6 cellular contexts compared by ENCODE assay signal in the genomic region with DNA sequence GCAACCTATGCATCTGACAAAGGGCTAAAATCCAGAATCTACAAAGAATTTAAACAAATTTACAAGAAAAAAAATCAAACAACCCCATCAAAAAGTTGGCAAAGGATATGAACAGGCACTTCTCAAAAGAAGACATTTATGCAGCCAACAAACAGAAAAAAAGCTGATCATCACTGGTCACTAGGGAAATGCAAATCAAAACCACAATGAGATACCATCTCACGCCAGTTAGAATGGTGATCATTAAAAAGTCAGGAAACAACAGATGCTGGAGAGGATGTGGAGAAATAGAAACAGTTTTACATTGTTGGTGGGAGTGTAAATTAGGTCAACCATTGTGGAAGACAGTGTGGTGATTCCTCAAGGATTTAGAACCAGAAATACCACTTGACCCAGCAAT.
DNase-seq lines count a peak whose midpoint lies in the region; ATAC-seq, FAIRE-seq and TF ChIP-seq lines count a peak whose summit lies in the region.
"Not testable (repeated sequence)": the region's sequence is repeated elsewhere in the genome, so short reads cannot be mapped to it uniquely, and the experiment has no call there.

No MANE protein-coding gene starts in this region.

- TF ChIP-seq POLR2A in GM12878 (IDR thresholded peaks at IDR 0.05; ENCODE audit: low read depth, low read length): not testable (repeated sequence)

- ATAC-seq in GM12878: not testable (repeated sequence)

- POLR2A ChIA-PET in GM12878 (lab: Charles Lee): not testable (repeated sequence)

- not testable (repeated sequence) for FAIRE-seq in GM12878 (lab: Jason Lieb, UNC)

- H3K27me3 ChIP-seq in Loucy (ENCODE audit: insufficient read depth, low read length, poor library complexity, severe bottlenecking); GM12878 (replicated peaks in 1 of 2; ENCODE audit: control insufficient read depth in 2 of 2, insufficient read depth in 2 of 2, low read length in 1 of 2): not testable (repeated sequence)

- 0% methylated on average over 1 of the region's 1 CpG for WGBS in GM12878 (ENCODE audit: insufficient coverage, insufficient replicate concordance, low lambda C conversion rate, missing lambda C conversion rate)

- not testable (repeated sequence) for H3K36me3 ChIP-seq in Loucy (ENCODE audit: insufficient read depth, low read length); GM12878 (ENCODE audit: control insufficient read depth in 2 of 2, insufficient read depth in 2 of 2, low read length in 1 of 2)

- RAD21 ChIA-PET in GM12878 (lab: Charles Lee; ENCODE audit: unreplicated experiment): not testable (repeated sequence)

- BruUV-seq in GM12878 (replicated peaks; lab: Mats Ljungman, UMichigan): not testable (repeated sequence)

- not testable (repeated sequence) for TF ChIP-seq RAD21 in GM12878 (IDR thresholded peaks at IDR 0.05; ENCODE audit: insufficient read depth, low read depth, low read length)

- not testable (repeated sequence) for H3K9me3 Mint-ChIP-seq in stimulated activated naive CD8-positive, alpha-beta T cell treated with anti-CD3 and anti-CD28 coated beads, Interleukin-15, Interleukin-2, amounts not matched to agents 100 ng/mL and 50 ng/mL, for 24 hours

- peak overlapping the region; percentile 43 for H3K27ac Mint-ChIP-seq in stimulated activated naive CD8-positive, alpha-beta T cell treated with anti-CD3 and anti-CD28 coated beads, Interleukin-15, Interleukin-2, amounts not matched to agents 100 ng/mL and 50 ng/mL, for 24 hours

- TF ChIP-seq EP300 in GM12878 (IDR thresholded peaks at IDR 0.05; ENCODE audit: borderline replicate concordance in 1 of 2, control insufficient read depth in 1 of 2, low read depth in 2 of 2, low read length in 2 of 2): not testable (repeated sequence)

- H3K4me1 ChIP-seq in Loucy (ENCODE audit: insufficient read depth, low read length, poor library complexity, severe bottlenecking): peaks cover 79% of the 10 kb centered on the region
- not testable (repeated sequence) for H3K4me1 ChIP-seq in GM12878 (ENCODE audit: control insufficient read depth, insufficient read depth, low read length)

- H3K9me2 ChIP-seq in Loucy (replicated peaks; ENCODE audit: low read depth, low read length): not testable (repeated sequence)

- DNase-seq in AG10803 (ENCODE audit: low read depth): peak; percentile 60
- peak; percentile 24 for DNase-seq in GM04504 (ENCODE audit: low read depth)
- not testable (repeated sequence) for DNase-seq in GM12878 (ENCODE audit: low read depth, low spot score)
- DNase-seq in fibroblast of villous mesenchyme (ENCODE audit: low read depth): peak; percentile 13

- not testable (repeated sequence) for H3K4me3 ChIP-seq in AG10803 (ENCODE audit: low read length); Loucy (ENCODE audit: low read length, poor library complexity, severe bottlenecking); GM12878; fibroblast of villous mesenchyme (ENCODE audit: low read depth, low read length)

- not testable (repeated sequence) for TF ChIP-seq CTCF in AG10803 (conservative IDR thresholded peaks at IDR 0.05; ENCODE audit: low read length); Loucy (conservative IDR thresholded peaks at IDR 0.05; ENCODE audit: low read length); GM12878 (IDR thresholded peaks at IDR 0.05 in 2 of 3, conservative IDR thresholded peaks at IDR 0.05 in 1 of 3; ENCODE audit: control insufficient read depth in 2 of 3, extremely low read depth in 1 of 3, insufficient read depth in 1 of 3, low read depth in 3 of 3, low read length in 3 of 3); fibroblast of villous mesenchyme (IDR thresholded peaks at IDR 0.05; ENCODE audit: insufficient read depth, low read depth, low read length)

- not testable (repeated sequence) for H3K4me3 Mint-ChIP-seq in stimulated activated naive CD8-positive, alpha-beta T cell treated with anti-CD3 and anti-CD28 coated beads, Interleukin-15, Interleukin-2, amounts not matched to agents 100 ng/mL and 50 ng/mL, for 24 hours

- not testable (repeated sequence) for H3K27ac ChIP-seq in GM12878 (ENCODE audit: control insufficient read depth, insufficient read depth)

- H4K20me1 ChIP-seq in Loucy (ENCODE audit: insufficient read depth, low read length, poor library complexity, severe bottlenecking); GM12878 (ENCODE audit: control insufficient read depth, insufficient read depth): not testable (repeated sequence)

- intact Hi-C loops in GM12878 (cut with micrococcal nuclease; ENCODE audit: unreplicated experiment): not testable (repeated sequence)

- H3K4me2 ChIP-seq in Loucy (ENCODE audit: low read depth, low read length, poor library complexity, severe bottlenecking): peak overlapping the region; percentile 21
- H3K4me2 ChIP-seq in GM12878 (ENCODE audit: control insufficient read depth, insufficient read depth): not testable (repeated sequence)

- H3K79me2 ChIP-seq in Loucy (ENCODE audit: insufficient read depth, low read length); GM12878 (ENCODE audit: control insufficient read depth, insufficient read depth, low read length): not testable (repeated sequence)

- H3K27me3 Mint-ChIP-seq in stimulated activated naive CD8-positive, alpha-beta T cell treated with anti-CD3 and anti-CD28 coated beads, Interleukin-15, Interleukin-2, amounts not matched to agents 100 ng/mL and 50 ng/mL, for 24 hours: not testable (repeated sequence)

- not testable (repeated sequence) for H2AFZ ChIP-seq in Loucy (ENCODE audit: low read length); GM12878 (ENCODE audit: control insufficient read depth, low read depth, low read length)

- not testable (repeated sequence) for H3K36me3 Mint-ChIP-seq in stimulated activated naive CD8-positive, alpha-beta T cell treated with anti-CD3 and anti-CD28 coated beads, Interleukin-15, Interleukin-2, amounts not matched to agents 100 ng/mL and 50 ng/mL, for 24 hours (ENCODE audit: low read depth)

- not testable (repeated sequence) for H3F3A ChIP-seq in Loucy (ENCODE audit: low read depth)

- in situ Hi-C loops in GM12878 (cut with MboI): not testable (repeated sequence)

- not testable (repeated sequence) for H3K9me3 ChIP-seq in Loucy (ENCODE audit: insufficient read depth, low read depth, low read length); GM12878 (replicated peaks; ENCODE audit: control insufficient read depth, insufficient read depth, low read length)

- H3K4me1 Mint-ChIP-seq in stimulated activated naive CD8-positive, alpha-beta T cell treated with anti-CD3 and anti-CD28 coated beads, Interleukin-15, Interleukin-2, amounts not matched to agents 100 ng/mL and 50 ng/mL, for 24 hours (ENCODE audit: low read depth): not testable (repeated sequence)

- not testable (repeated sequence) for H3K9ac ChIP-seq in Loucy (ENCODE audit: low read depth, low read length, poor library complexity, severe bottlenecking); GM12878 (ENCODE audit: control insufficient read depth, insufficient read depth, low read length)

- SMC1A ChIA-PET in GM12878 (lab: Charles Lee; ENCODE audit: uncharacterized antibody, unreplicated experiment): not testable (repeated sequence)

- CTCF ChIA-PET in GM12878 (lab: Yijun Ruan, JAX): not testable (repeated sequence)

TF ChIP-seq in GM12878, 131 proteins besides CTCF, POLR2A, EP300 and RAD21:
- TF ChIP-seq MEF2B (IDR thresholded peaks at IDR 0.05; ENCODE audit: partially characterized antibody, poor library complexity, severe bottlenecking): peak; percentile 49
